18 cellular contexts compared by ENCODE assay signal in genomic region chr4:1534076-1534872, GRCh38.
DNase-seq lines count a peak whose midpoint lies in the region; ATAC-seq, FAIRE-seq and TF ChIP-seq lines count a peak whose summit lies in the region.
"Had no signal": no experiment of that assay in that cellular context is flagged by ENCODE, and none has a peak within 500 bp of the region (broad histone marks: within the 10 kb centered on the region; RNA-seq: fewer than 3 reads in every experiment).

No MANE protein-coding gene starts in this region.

- H3K27me3 Mint-ChIP-seq in natural killer cell treated with Interleukin-12 subunit alpha and Interleukin-12 subunit beta and Interleukin-15 and Interleukin-18, amount 100 ng/mL, for 72 hours: peaks cover 4% of the 10 kb centered on the region in 2 donors
- peaks cover 4 to 7% of the 10 kb centered on the region in 2 donors for H3K27me3 Mint-ChIP-seq in natural killer cell (ENCODE audit: low read depth in 2 of 2)

- ATAC-seq in natural killer cell treated with Interleukin-12 subunit alpha and Interleukin-12 subunit beta and Interleukin-15 and Interleukin-18, amount 100 ng/mL, for 72 hours: no peak
- ATAC-seq in natural killer cell: no peak
- ATAC-seq in K562: peak; percentile 33; the same call in 1 of the 3 replicates
- ATAC-seq in aorta (ENCODE audit: low FRiP score): peak; percentile 24
- ATAC-seq in HG02840 (IDR thresholded peaks at IDR 0.05; ENCODE audit: low FRiP score, unreplicated experiment): no peak

- H3K4me3 ChIP-seq in K562: no peak overlapping the region
- H3K4me3 ChIP-seq in mesenchymal stem cell (ENCODE audit: insufficient read depth in 1 of 2, low read depth in 1 of 2, low read length in 2 of 2): peak overlapping the region in 1 of 2 experiments; percentile 49
- no peak overlapping the region for H3K4me3 ChIP-seq in aorta (ENCODE audit: low read length in 2 of 2)

- H2BK120ac ChIP-seq in mesenchymal stem cell (ENCODE audit: low read depth, low read length): no peak overlapping the region

- H3K9me1 ChIP-seq in K562 (ENCODE audit: control insufficient read depth, insufficient read depth, low read length): no peaks in the 10 kb centered on the region

- H3K4ac ChIP-seq in mesenchymal stem cell (ENCODE audit: low read depth in 1 of 2, low read length in 2 of 2): no peak overlapping the region

- H3K27ac ChIP-seq in K562 (ENCODE audit: extremely low read depth, low read depth, low read length) (no peak overlapping the region), mesenchymal stem cell (ENCODE audit: low read length, poor library complexity, severe bottlenecking) (no peak overlapping the region), aorta (ENCODE audit: low read depth in 1 of 2, low read length in 2 of 2) (no peak overlapping the region)

- H3K14ac ChIP-seq in mesenchymal stem cell (ENCODE audit: low read length in 2 of 2): no peak overlapping the region

- peaks cover 0 to 44% of the 10 kb centered on the region in 2 experiments; a peak in 2 of 5 replicates for H3K4me1 ChIP-seq in K562 (replicated peaks in 1 of 2; ENCODE audit: control insufficient read depth in 2 of 2, insufficient read depth in 2 of 2, low read length in 2 of 2)
- peaks cover 4% of the 10 kb centered on the region for H3K4me1 ChIP-seq in mesenchymal stem cell (ENCODE audit: control insufficient read depth, insufficient read depth, low read depth, low read length)
- H3K4me1 ChIP-seq in aorta (ENCODE audit: control insufficient read depth in 1 of 2, insufficient read depth in 2 of 2, low read length in 2 of 2): no peaks in the 10 kb centered on the region

- H3K4me1 Mint-ChIP-seq in natural killer cell treated with Interleukin-12 subunit alpha and Interleukin-12 subunit beta and Interleukin-15 and Interleukin-18, amount 100 ng/mL, for 72 hours (ENCODE audit: low read depth in 2 of 2): no peaks in the 10 kb centered on the region
- no peaks in the 10 kb centered on the region for H3K4me1 Mint-ChIP-seq in natural killer cell
- H3K4me1 Mint-ChIP-seq: B cell, IgD-negative memory B cell had no signal

- H3K36me3 ChIP-seq in K562 (ENCODE audit: control insufficient read depth, insufficient read depth, low read length) (no peaks in the 10 kb centered on the region), mesenchymal stem cell (ENCODE audit: control insufficient read depth in 1 of 2, insufficient read depth in 2 of 2, low read depth in 1 of 2, low read length in 2 of 2) (no peaks in the 10 kb centered on the region), aorta (ENCODE audit: control insufficient read depth in 1 of 2, insufficient read depth in 2 of 2, low read length in 1 of 2) (no peaks in the 10 kb centered on the region)

- no peaks in the 10 kb centered on the region for H3K79me1 ChIP-seq in mesenchymal stem cell (replicated peaks; ENCODE audit: low read length, poor library complexity, severe bottlenecking)

- no peak overlapping the region; a peak in 1 of 4 replicates for H3K9ac ChIP-seq in K562 (ENCODE audit: insufficient read depth in 1 of 2, low read depth in 2 of 2, low read length in 2 of 2)
- peak overlapping the region; percentile 32 for H3K9ac ChIP-seq in mesenchymal stem cell (ENCODE audit: low read length)

- H3K23ac ChIP-seq in mesenchymal stem cell (ENCODE audit: low read length in 2 of 2): no peak overlapping the region

- CTCF ChIA-PET in K562 (lab: Yijun Ruan, JAX; ENCODE audit: low intra/inter-chr PET ratio): no interaction called here

- H2AFZ ChIP-seq in K562 (ENCODE audit: low read depth, low read length) (no peak overlapping the region), mesenchymal stem cell (ENCODE audit: low read depth, low read length) (no peak overlapping the region)

- H3K9me3 ChIP-seq in K562 (replicated peaks; ENCODE audit: control insufficient read depth, insufficient read depth, low read depth, low read length) (no peaks in the 10 kb centered on the region), mesenchymal stem cell (ENCODE audit: control insufficient read depth, low read length) (no peaks in the 10 kb centered on the region), aorta (ENCODE audit: control insufficient read depth, low read length) (peaks cover 2% of the 10 kb centered on the region)

- no peak for TF ChIP-seq CTCF in natural killer cell (IDR thresholded peaks at IDR 0.05)
- no peak for TF ChIP-seq CTCF in K562 (IDR thresholded peaks at IDR 0.05 in 2 of 3, conservative IDR thresholded peaks at IDR 0.05 in 1 of 3; ENCODE audit: insufficient read depth in 2 of 3, low read depth in 1 of 3, low read length in 3 of 3)

- in situ Hi-C loops in K562 (cut with MboI): no loop called here
- in situ Hi-C loops in ACHN (cut with HindIII; ENCODE audit: low pct_ligation_motif_present, low pct_unique_long_range_greater_than_20kb, low sequenced_read_pairs): no loop called here

- no peak overlapping the region for H3K18ac ChIP-seq in mesenchymal stem cell (ENCODE audit: low read depth in 1 of 2, low read length in 2 of 2)

- H4K20me1 ChIP-seq in K562 (replicated peaks; ENCODE audit: control insufficient read depth, insufficient read depth, low read length): no peaks in the 10 kb centered on the region

- no peak for TF ChIP-seq POLR2A in K562 (conservative IDR thresholded peaks at IDR 0.05)

- no peak for TF ChIP-seq EP300 in K562 (IDR thresholded peaks at IDR 0.05; ENCODE audit: low read length)

- H2BK5ac ChIP-seq in mesenchymal stem cell (ENCODE audit: low read depth, low read length, poor library complexity, severe bottlenecking): no peak overlapping the region

- no peak overlapping the region for H2BK15ac ChIP-seq in mesenchymal stem cell (ENCODE audit: low read depth, poor library complexity, severe bottlenecking)

- no peak for TF ChIP-seq RAD21 in K562 (CRISPR knock-in tag; conservative IDR thresholded peaks at IDR 0.05 in 1 of 2, IDR thresholded peaks at IDR 0.05 in 1 of 2)

- no peak overlapping the region for H3K4me3 Mint-ChIP-seq in natural killer cell treated with Interleukin-12 subunit alpha and Interleukin-12 subunit beta and Interleukin-15 and Interleukin-18, amount 100 ng/mL, for 72 hours
- no peak overlapping the region for H3K4me3 Mint-ChIP-seq in natural killer cell
- H3K4me3 Mint-ChIP-seq: B cell; CD4-positive, alpha-beta T cell had no signal

- H2AK5ac ChIP-seq in mesenchymal stem cell (ENCODE audit: low read length, severe bottlenecking): no peak overlapping the region

- peak; percentile 15 for DNase-seq in natural killer cell treated with Interleukin-12 subunit alpha and Interleukin-12 subunit beta and Interleukin-15 and Interleukin-18, amount 100 ng/mL, for 72 hours (ENCODE audit: low spot score)
- DNase-seq in natural killer cell (no peak), K562 (ENCODE audit: extremely low read depth in 1 of 4, low spot score in 3 of 4) (no peak), mesenchymal stem cell (no peak), aorta (peak; percentile 32 to 55), ACHN (no peak)
- DNase-seq in activated CD8-positive, alpha-beta memory T cell treated with anti-CD3 and anti-CD28 coated beads for 24 hours: no peak
- DNase-seq: Calu3; CD4-positive, alpha-beta T cell; NCI-H1105 treated with DMSO at 0.1 percent for 48 hours; NCI-H1694 treated with DMSO at 0.1 percent for 48 hours; NCI-H345; SHP77 treated with DMSO at 0.1 percent for 48 hours had no signal

- H4K91ac ChIP-seq in mesenchymal stem cell (ENCODE audit: low read length): no peak overlapping the region

- no peak overlapping the region for H4K8ac ChIP-seq in mesenchymal stem cell (ENCODE audit: low read length)

- WGBS in K562 (ENCODE audit: insufficient coverage, low coverage, missing lambda C conversion rate): 1% methylated on average over 14 of the region's 18 CpGs
- WGBS in mesenchymal stem cell: 81% methylated on average over 17 of the region's 18 CpGs
- WGBS in aorta, 2 donors: 61 to 64% methylated on average over 18 of the region's 18 CpGs

- intact Hi-C loops in natural killer cell (cut with micrococcal nuclease): no loop called here
- intact Hi-C loops in K562 (cut with micrococcal nuclease): no loop called here
- intact Hi-C loops in aorta (cut with DNase I): no loop called here

- no peak for FAIRE-seq in K562 (lab: Jason Lieb, UNC)
- FAIRE-seq: H54, RCC 7860 had no signal

- no peaks in the 10 kb centered on the region for H3K9me3 Mint-ChIP-seq in natural killer cell treated with Interleukin-12 subunit alpha and Interleukin-12 subunit beta and Interleukin-15 and Interleukin-18, amount 100 ng/mL, for 72 hours
- H3K9me3 Mint-ChIP-seq in natural killer cell: no peaks in the 10 kb centered on the region
- H3K9me3 Mint-ChIP-seq: CD4-positive, alpha-beta T cell; IgD-negative memory B cell had no signal

- no peak overlapping the region for H3K27ac Mint-ChIP-seq in natural killer cell treated with Interleukin-12 subunit alpha and Interleukin-12 subunit beta and Interleukin-15 and Interleukin-18, amount 100 ng/mL, for 72 hours
- no peak overlapping the region for H3K27ac Mint-ChIP-seq in natural killer cell
- H3K27ac Mint-ChIP-seq: B cell; CD4-positive, alpha-beta T cell; IgD-negative memory B cell had no signal

- no TSS peak for BruUV-seq in K562 (replicated peaks; lab: Mats Ljungman, UMichigan)

- H3K4me2 ChIP-seq in K562 (ENCODE audit: insufficient read depth, low read length) (no peak overlapping the region), mesenchymal stem cell (ENCODE audit: low read length, poor library complexity, severe bottlenecking) (no peak overlapping the region)

- H3K27me3 ChIP-seq in K562 (ENCODE audit: control insufficient read depth in 2 of 2, insufficient read depth in 2 of 2, low read length in 2 of 2) (peaks cover 38 to 83% of the 10 kb centered on the region in 2 experiments), mesenchymal stem cell (ENCODE audit: control insufficient read depth in 1 of 2, insufficient read depth in 1 of 2, low read length in 2 of 2) (peaks cover 40 to 76% of the 10 kb centered on the region in 2 experiments), aorta (ENCODE audit: control insufficient read depth in 1 of 2, insufficient read depth in 2 of 2, low read length in 1 of 2) (no peaks in the 10 kb centered on the region)

- POLR2A ChIA-PET in K562 (lab: Yijun Ruan, JAX): interaction anchor here (0.7 to 1.6 kb wide), 3 partner anchors 13 to 84 kb away, joined by 3 to 5 read pairs (median 3); no protein-coding TSS in a partner anchor

- H3K79me2 ChIP-seq in K562 (ENCODE audit: control insufficient read depth, insufficient read depth, low read length): no peaks in the 10 kb centered on the region

- no peaks in the 10 kb centered on the region for H3K36me3 Mint-ChIP-seq in natural killer cell treated with Interleukin-12 subunit alpha and Interleukin-12 subunit beta and Interleukin-15 and Interleukin-18, amount 100 ng/mL, for 72 hours
- H3K36me3 Mint-ChIP-seq in natural killer cell: no peaks in the 10 kb centered on the region
- H3K36me3 Mint-ChIP-seq: IgD-negative memory B cell had no signal

- H2BK12ac ChIP-seq in mesenchymal stem cell (ENCODE audit: low read length in 2 of 2): no peak overlapping the region

Comparison
In these comparisons a context has a peak if more than half of its experiments do, and no peak if none do; other contexts are left out.
1. DNase-seq: peak in natural killer cell treated with Interleukin-12 subunit alpha and Interleukin-12 subunit beta and Interleukin-15 and Interleukin-18, amount 100 ng/mL, for 72 hours (single experiment) and aorta (2 of 2); none in natural killer cell (single experiment), K562 (0 of 4), mesenchymal stem cell (single experiment), activated CD8-positive, alpha-beta memory T cell treated with anti-CD3 and anti-CD28 coated beads for 24 hours (single experiment) and ACHN (single experiment).
2. ATAC-seq: peak in K562 (single experiment) and aorta (single experiment); none in natural killer cell treated with Interleukin-12 subunit alpha and Interleukin-12 subunit beta and Interleukin-15 and Interleukin-18, amount 100 ng/mL, for 72 hours (0 of 2), natural killer cell (0 of 3) and HG02840 (single experiment).